In genomic region chr18:69974365-69974764, GRCh38 we compare ENCODE assay signal across 19 cellular contexts. TPM values are rescaled to one million over a fixed set of nuclear protein-coding genes. Genes with fewer than 3 reads are reported as not detected.
DNase-seq lines count a peak whose midpoint lies in the region; ATAC-seq and TF ChIP-seq lines count a peak whose summit lies in the region.
"Had no signal": no experiment of that assay in that cellular context is flagged by ENCODE, and none has a peak within 500 bp of the region (broad histone marks: within the 10 kb centered on the region; RNA-seq: fewer than 3 reads in every experiment).

No MANE protein-coding gene starts in this region.

- no peak overlapping the region for H3K18ac ChIP-seq in mesenchymal stem cell (ENCODE audit: low read depth in 1 of 2, low read length in 2 of 2)

- no peaks in the 10 kb centered on the region for H3K4me1 ChIP-seq in mesenchymal stem cell (ENCODE audit: control insufficient read depth, insufficient read depth, low read depth, low read length)
- H3K4me1 ChIP-seq: BE2C, testis had no signal

- no peak overlapping the region for H2BK120ac ChIP-seq in mesenchymal stem cell (ENCODE audit: low read depth, low read length)

- TF ChIP-seq CTCF in NB4 (IDR thresholded peaks at IDR 0.05; ENCODE audit: low read depth, low read length) (no peak), epithelial cell of esophagus (IDR thresholded peaks at IDR 0.05; ENCODE audit: insufficient read depth, low read depth, low read length, missing control alignments) (no peak)

- 97% methylated on average over 1 of the region's 1 CpG for WGBS in mesenchymal stem cell

- H2BK5ac ChIP-seq in mesenchymal stem cell (ENCODE audit: low read depth, low read length, poor library complexity, severe bottlenecking): no peak overlapping the region

- H4K8ac ChIP-seq in mesenchymal stem cell (ENCODE audit: low read length): no peak overlapping the region

- DNase-seq in ELR (ENCODE audit: low read depth) (peak; percentile 73), NB4 (ENCODE audit: low read depth) (peak; percentile 11), epithelial cell of esophagus (ENCODE audit: low read depth) (peak; percentile 67), mesenchymal stem cell (peak; percentile 39)
- DNase-seq: activated CD4-positive, alpha-beta memory T cell treated with anti-CD3 and anti-CD28 coated beads, Interleukin-2, amount 10 ng/mL, durations not matched to agents 7 days and 5 days; activated naive CD8-positive, alpha-beta T cell treated with anti-CD3 and anti-CD28 coated beads, Interleukin-2, amount 50 U/mL, for 24 hours; activated T-cell treated with anti-CD3 and anti-CD28 coated beads, Interleukin-2, amount 50 U/mL, for 24 hours; BE2C; central memory CD4-positive, alpha-beta T cell; effector CD4-positive, alpha-beta T cell; foreskin melanocyte; left cardiac atrium; NCI-H1092 treated with DMSO at 0.1 percent for 48 hours; NCI-H524 treated with DMSO at 0.1 percent for 48 hours; SIG-M5; testis had no signal

- no peak overlapping the region for H2AFZ ChIP-seq in mesenchymal stem cell (ENCODE audit: low read depth, low read length)

- no peak overlapping the region for H3K4me3 ChIP-seq in NB4 (ENCODE audit: low read depth, low read length)
- no peak overlapping the region for H3K4me3 ChIP-seq in epithelial cell of esophagus (ENCODE audit: low read length)
- no peak overlapping the region for H3K4me3 ChIP-seq in mesenchymal stem cell (ENCODE audit: insufficient read depth in 1 of 2, low read depth in 1 of 2, low read length in 2 of 2)
- H3K4me3 ChIP-seq: testis had no signal

- H3K23ac ChIP-seq in mesenchymal stem cell (ENCODE audit: low read length in 2 of 2): no peak overlapping the region

- no peak overlapping the region for H2BK12ac ChIP-seq in mesenchymal stem cell (ENCODE audit: low read length in 2 of 2)

- peaks cover 0 to 18% of the 10 kb centered on the region in 2 experiments for H3K36me3 ChIP-seq in mesenchymal stem cell (ENCODE audit: control insufficient read depth in 1 of 2, insufficient read depth in 2 of 2, low read depth in 1 of 2, low read length in 2 of 2)
- H3K36me3 ChIP-seq: BE2C had no signal

- H3K27ac ChIP-seq in mesenchymal stem cell (ENCODE audit: low read length, poor library complexity, severe bottlenecking): no peak overlapping the region
- H3K27ac ChIP-seq: testis had no signal

- no peaks in the 10 kb centered on the region for H3K27me3 ChIP-seq in mesenchymal stem cell (ENCODE audit: control insufficient read depth in 1 of 2, insufficient read depth in 1 of 2, low read length in 2 of 2)
- H3K27me3 ChIP-seq: BE2C, testis had no signal

- H2BK15ac ChIP-seq in mesenchymal stem cell (ENCODE audit: low read depth, poor library complexity, severe bottlenecking): no peak overlapping the region

- H3K9me3 ChIP-seq in mesenchymal stem cell (ENCODE audit: control insufficient read depth, low read length): peaks cover 40% of the 10 kb centered on the region
- H3K9me3 ChIP-seq: BE2C, testis had no signal

- H3K4me2 ChIP-seq in mesenchymal stem cell (ENCODE audit: low read length, poor library complexity, severe bottlenecking): no peak overlapping the region

- no peak overlapping the region for H4K91ac ChIP-seq in mesenchymal stem cell (ENCODE audit: low read length)

- peak overlapping the region in 1 of 2 experiments; percentile 39 for H3K14ac ChIP-seq in mesenchymal stem cell (ENCODE audit: low read length in 2 of 2)

- H3K4ac ChIP-seq in mesenchymal stem cell (ENCODE audit: low read depth in 1 of 2, low read length in 2 of 2): no peak overlapping the region

- no peaks in the 10 kb centered on the region for H3K79me1 ChIP-seq in mesenchymal stem cell (replicated peaks; ENCODE audit: low read length, poor library complexity, severe bottlenecking)

- H3K9ac ChIP-seq in mesenchymal stem cell (ENCODE audit: low read length): no peak overlapping the region

- H2AK5ac ChIP-seq in mesenchymal stem cell (ENCODE audit: low read length, severe bottlenecking): no peak overlapping the region

- no peak for ATAC-seq in HG02763 (IDR thresholded peaks at IDR 0.05; ENCODE audit: unreplicated experiment)
- no peak for ATAC-seq in GM21723 (IDR thresholded peaks at IDR 0.05; ENCODE audit: unreplicated experiment)
- ATAC-seq in GM18520 (IDR thresholded peaks at IDR 0.05; ENCODE audit: unreplicated experiment): no peak
- ATAC-seq: activated naive CD8-positive, alpha-beta T cell treated with anti-CD3 and anti-CD28 coated beads, Interleukin-2, amount 50 U/mL, for 24 hours; left cardiac atrium had no signal

- no peak for TF ChIP-seq POLR2A in NB4 (IDR thresholded peaks at IDR 0.05; ENCODE audit: extremely low read depth, insufficient read length)

RNA-seq across cellular contexts. Expression of gene CD226, which starts 26.7 kb away (rescaled TPM):
- polyA plus RNA-seq in mesenchymal stem cell (2013, experiment 1 of 2): 0.10 TPM
- 0.15 TPM for polyA plus RNA-seq in mesenchymal stem cell (2013, experiment 2 of 2)

Comparison
In these comparisons a context has a peak if more than half of its experiments do, and no peak if none do; other contexts are left out.
1. DNase-seq: peak in every context shown above with its lines; median percentile 73 in ELR; 67 in epithelial cell of esophagus; 39 in mesenchymal stem cell; 11 in NB4.